In genomic region chr19:40611096-40611495, GRCh38 we compare ENCODE assay signal across 1 cellular context.
TF ChIP-seq lines count a peak whose summit lies in the region.

No MANE protein-coding gene starts in this region.

TF ChIP-seq in WTC11, 78 proteins besides CTCF, POLR2A, EP300 and RAD21 (continued from another document):
- TF ChIP-seq, protein P1, sequence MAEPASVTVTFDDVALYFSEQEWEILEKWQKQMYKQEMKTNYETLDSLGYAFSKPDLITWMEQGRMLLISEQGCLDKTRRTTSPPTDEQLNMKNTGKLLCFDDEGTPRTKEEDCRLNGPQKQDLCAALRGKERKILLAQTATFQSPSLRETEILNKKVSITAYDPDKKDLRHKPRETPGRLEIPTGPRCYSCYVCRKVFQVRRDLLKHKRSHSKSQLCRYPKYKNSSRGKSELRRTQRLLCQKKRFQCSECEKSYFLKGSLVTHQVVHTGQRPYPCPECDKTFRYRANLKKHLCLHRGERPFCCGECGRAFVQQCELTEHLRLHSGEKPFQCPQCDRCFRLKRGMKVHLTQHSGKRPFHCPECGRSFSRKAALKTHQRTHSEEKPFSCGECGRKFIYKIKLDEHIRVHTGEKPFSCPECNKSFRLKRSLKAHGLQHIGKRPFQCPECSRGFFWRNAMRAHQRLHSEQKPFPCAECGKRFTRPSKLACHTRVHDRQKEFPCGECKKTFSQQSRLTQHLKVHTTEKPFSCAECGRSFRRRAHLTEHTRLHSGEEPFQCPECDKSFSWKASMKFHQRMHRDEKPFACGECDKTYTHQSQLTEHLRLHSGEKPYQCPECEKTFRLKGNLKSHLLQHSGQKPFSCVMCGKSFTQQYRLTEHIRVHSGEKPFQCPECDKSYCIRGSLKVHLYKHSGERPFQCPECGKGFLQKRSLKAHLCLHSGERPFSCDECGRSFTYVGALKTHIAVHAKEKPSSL (CRISPR knock-in tag; conservative IDR thresholded peaks at IDR 0.05) = no peak
- TF ChIP-seq CDX4 (CRISPR knock-in tag; IDR thresholded peaks at IDR 0.05; ENCODE audit: borderline replicate concordance) (no peak), NR2C2 (CRISPR knock-in tag; IDR thresholded peaks at IDR 0.05) (no peak), NFATC4 (CRISPR knock-in tag; IDR thresholded peaks at IDR 0.05) (no peak), RORB (CRISPR knock-in tag; IDR thresholded peaks at IDR 0.05) (no peak), ZNF281 (CRISPR knock-in tag; IDR thresholded peaks at IDR 0.05) (no peak)
- TF ChIP-seq, protein P2, sequence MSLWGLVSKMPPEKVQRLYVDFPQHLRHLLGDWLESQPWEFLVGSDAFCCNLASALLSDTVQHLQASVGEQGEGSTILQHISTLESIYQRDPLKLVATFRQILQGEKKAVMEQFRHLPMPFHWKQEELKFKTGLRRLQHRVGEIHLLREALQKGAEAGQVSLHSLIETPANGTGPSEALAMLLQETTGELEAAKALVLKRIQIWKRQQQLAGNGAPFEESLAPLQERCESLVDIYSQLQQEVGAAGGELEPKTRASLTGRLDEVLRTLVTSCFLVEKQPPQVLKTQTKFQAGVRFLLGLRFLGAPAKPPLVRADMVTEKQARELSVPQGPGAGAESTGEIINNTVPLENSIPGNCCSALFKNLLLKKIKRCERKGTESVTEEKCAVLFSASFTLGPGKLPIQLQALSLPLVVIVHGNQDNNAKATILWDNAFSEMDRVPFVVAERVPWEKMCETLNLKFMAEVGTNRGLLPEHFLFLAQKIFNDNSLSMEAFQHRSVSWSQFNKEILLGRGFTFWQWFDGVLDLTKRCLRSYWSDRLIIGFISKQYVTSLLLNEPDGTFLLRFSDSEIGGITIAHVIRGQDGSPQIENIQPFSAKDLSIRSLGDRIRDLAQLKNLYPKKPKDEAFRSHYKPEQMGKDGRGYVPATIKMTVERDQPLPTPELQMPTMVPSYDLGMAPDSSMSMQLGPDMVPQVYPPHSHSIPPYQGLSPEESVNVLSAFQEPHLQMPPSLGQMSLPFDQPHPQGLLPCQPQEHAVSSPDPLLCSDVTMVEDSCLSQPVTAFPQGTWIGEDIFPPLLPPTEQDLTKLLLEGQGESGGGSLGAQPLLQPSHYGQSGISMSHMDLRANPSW (CRISPR knock-in tag; conservative IDR thresholded peaks at IDR 0.05; ENCODE audit: low read depth) = no peak
TF ChIP-seq in WTC11: peak in this region for 0.
